ENCODE assay signal across 9 cellular contexts in genomic region chr13:46575843-46576242, GRCh38. TPM values are rescaled to one million over a fixed set of nuclear protein-coding genes. Genes with fewer than 3 reads are reported as not detected.
DNase-seq lines count a peak whose midpoint lies in the region; ATAC-seq, FAIRE-seq and TF ChIP-seq lines count a peak whose summit lies in the region.
"Had no signal": no experiment of that assay in that cellular context is flagged by ENCODE, and none has a peak within 500 bp of the region (broad histone marks: within the 10 kb centered on the region; RNA-seq: fewer than 3 reads in every experiment).

No MANE protein-coding gene starts in this region.

- H4K91ac ChIP-seq in IMR-90 (ENCODE audit: insufficient read depth, low read depth, low read length), result no peak overlapping the region

- H3K9me3 Mint-ChIP-seq in MCF 10A (ENCODE audit: unreplicated experiment), result no peaks in the 10 kb centered on the region
- H3K9me3 Mint-ChIP-seq in type B pancreatic cell, result no peaks in the 10 kb centered on the region
- H3K9me3 Mint-ChIP-seq in activated T-cell treated with anti-CD3 and anti-CD28 coated beads, Interleukin-2, amount 50 U/mL, for 4 hours, result no peaks in the 10 kb centered on the region
- H3K9me3 Mint-ChIP-seq: activated T-helper 2 cell treated with anti-CD3 and anti-CD28 coated beads, Interferon-gamma antibody, Interleukin-2, Interleukin-4, amounts not matched to agents 10 μg/mL and 5 μg/mL and 100 μg/mL, durations not matched to agents 14 hours and 24 hours and 36 hours had no signal

- no peak overlapping the region for H3K18ac ChIP-seq in IMR-90 (ENCODE audit: low read depth, low read length)

- no peak overlapping the region for H2BK20ac ChIP-seq in IMR-90 (ENCODE audit: low read depth, low read length)

- TF ChIP-seq CTCF in IMR-90 (conservative IDR thresholded peaks at IDR 0.05; ENCODE audit: low read depth, low read length), result no peak
- no peak for TF ChIP-seq CTCF in MCF 10A (IDR thresholded peaks at IDR 0.05; ENCODE audit: unreplicated experiment)
- TF ChIP-seq CTCF in keratinocyte (optimal IDR thresholded peaks at IDR 0.05 in 1 of 3, IDR thresholded peaks at IDR 0.05 in 1 of 3, conservative IDR thresholded peaks at IDR 0.05 in 1 of 3; ENCODE audit: extremely low read depth in 1 of 3, insufficient read depth in 2 of 3, low read length in 3 of 3), result no peak
- TF ChIP-seq CTCF in type B pancreatic cell (conservative IDR thresholded peaks at IDR 0.05), result no peak

- H3K79me2 ChIP-seq in keratinocyte (ENCODE audit: control insufficient read depth, insufficient read depth, low read length), result peaks cover 74% of the 10 kb centered on the region

- H3K36me3 ChIP-seq in IMR-90 (ENCODE audit: control insufficient read depth, insufficient read depth, low read length) (no peaks in the 10 kb centered on the region), keratinocyte (ENCODE audit: control insufficient read depth in 2 of 2, extremely low read depth in 1 of 2, insufficient read depth in 2 of 2, low read length in 2 of 2) (peaks cover 0 to 4% of the 10 kb centered on the region in 2 experiments)

- POLR2A ChIA-PET in IMR-90 (lab: Charles Lee; ENCODE audit: unreplicated experiment) (no interaction called here), MCF 10A (lab: Yijun Ruan, JAX) (interaction anchor here (0.6 to 3.1 kb wide), 15 partner anchors 9 to 220 kb away, joined by 3 to 25 read pairs (median 4); partner anchors contain the start of gene LRCH1)

- no peak overlapping the region for H4K8ac ChIP-seq in IMR-90 (ENCODE audit: low read depth in 2 of 2, low read length in 2 of 2)

- H4K5ac ChIP-seq in IMR-90 (ENCODE audit: low read depth, low read length), result no peak overlapping the region

- H3K27me3 Mint-ChIP-seq in MCF 10A (ENCODE audit: insufficient read depth, unreplicated experiment) (no peaks in the 10 kb centered on the region), type B pancreatic cell (no peaks in the 10 kb centered on the region)
- H3K27me3 Mint-ChIP-seq in activated T-cell treated with anti-CD3 and anti-CD28 coated beads, Interleukin-2, amount 50 U/mL, for 4 hours (ENCODE audit: low read depth), result no peaks in the 10 kb centered on the region

- no peak overlapping the region for H2BK15ac ChIP-seq in IMR-90 (ENCODE audit: low read depth, low read length)

- H3K4me1 ChIP-seq in IMR-90 (ENCODE audit: control insufficient read depth, insufficient read depth, low read length), result peaks cover 28% of the 10 kb centered on the region
- H3K4me1 ChIP-seq in keratinocyte (ENCODE audit: control insufficient read depth, extremely low read depth, insufficient read depth, low read length), result peaks cover 22% of the 10 kb centered on the region

- intact Hi-C loops in IMR-90 (cut with micrococcal nuclease) (loop anchor here (2.0 kb wide), 1 partner anchor 15 kb away; no protein-coding TSS in a partner anchor), MCF 10A (cut with micrococcal nuclease) (no loop called here)

- in situ Hi-C loops in IMR-90 (cut with MboI; ENCODE audit: low sequenced_read_pairs), result no loop called here

- 0% methylated on average over 2 of the region's 5 CpGs; no CpG with 5 or more reads in 1 of the 2 experiments for WGBS in IMR-90 (ENCODE audit: extremely low coverage in 2 of 2, insufficient read length in 1 of 2), 2 experiments

- no peak overlapping the region for H2BK5ac ChIP-seq in IMR-90 (ENCODE audit: low read depth, low read length, poor library complexity, severe bottlenecking)

- H4K20me1 ChIP-seq in IMR-90 (ENCODE audit: insufficient read depth, low read length) (peaks cover 50% of the 10 kb centered on the region), keratinocyte (ENCODE audit: control insufficient read depth, extremely low read depth, insufficient read depth, low read length) (peaks cover 8% of the 10 kb centered on the region)

- no peak for TF ChIP-seq RAD21 in IMR-90 (IDR thresholded peaks at IDR 0.05; ENCODE audit: low read length)

- H3K9me3 ChIP-seq in IMR-90 (ENCODE audit: control insufficient read depth, insufficient read depth, low read length), result no peaks in the 10 kb centered on the region
- H3K9me3 ChIP-seq in keratinocyte (ENCODE audit: control insufficient read depth, low read depth, low read length), result no peaks in the 10 kb centered on the region

- no peak overlapping the region; the same call in 1 of the 2 replicates for H3K4ac ChIP-seq in IMR-90 (ENCODE audit: low read depth, low read length)

- no TSS peak for BruUV-seq in IMR-90 (replicated peaks; lab: Mats Ljungman, UMichigan)
- BruUV-seq in MCF 10A (replicated peaks; lab: Mats Ljungman, UMichigan), result no TSS peak

- DNase-seq in IMR-90 (peak; percentile 89), MCF 10A (ENCODE audit: unreplicated experiment) (peak; percentile 72), keratinocyte (ENCODE audit: low read depth, low spot score) (no peak), type B pancreatic cell (ENCODE audit: extremely low spot score, unreplicated experiment) (no peak)
- no peak for DNase-seq in activated T-cell treated with anti-CD3 and anti-CD28 coated beads, Interleukin-2, amount 50 U/mL, for 4 hours
- DNase-seq: NCI-H1694 had no signal

- H3K23ac ChIP-seq in IMR-90 (ENCODE audit: low read depth, low read length), result peak overlapping the region; percentile 37; the same call in 1 of the 2 replicates

- H3K4me3 Mint-ChIP-seq in MCF 10A (ENCODE audit: unreplicated experiment), result peak overlapping the region; percentile 38
- no peak overlapping the region for H3K4me3 Mint-ChIP-seq in type B pancreatic cell
- H3K4me3 Mint-ChIP-seq in activated T-cell treated with anti-CD3 and anti-CD28 coated beads, Interleukin-2, amount 50 U/mL, for 4 hours, result no peak overlapping the region

- H3K36me3 Mint-ChIP-seq in MCF 10A (ENCODE audit: insufficient read depth, unreplicated experiment) (no peaks in the 10 kb centered on the region), type B pancreatic cell (peaks cover 19% of the 10 kb centered on the region)
- H3K36me3 Mint-ChIP-seq in activated T-cell treated with anti-CD3 and anti-CD28 coated beads, Interleukin-2, amount 50 U/mL, for 4 hours (ENCODE audit: insufficient read depth), result peaks cover 4% of the 10 kb centered on the region

- dilution Hi-C loops in IMR-90 (cut with HindIII; ENCODE audit: low sequenced_read_pairs, unreplicated experiment), result no loop called here
- dilution Hi-C loops in keratinocyte (cut with MboI; ENCODE audit: extremely low pct_ligation_motif_present, low sequenced_read_pairs), result no loop called here

- ATAC-seq in IMR-90 (ENCODE audit: low read depth) (peak; percentile 74), HG02759 (IDR thresholded peaks at IDR 0.05; ENCODE audit: unreplicated experiment) (no peak)
- no peak for ATAC-seq in activated T-cell treated with anti-CD3 and anti-CD28 coated beads, Interleukin-2, amount 50 U/mL, for 4 hours
- ATAC-seq in activated CD4-positive, CD25-positive, alpha-beta regulatory T cell treated with anti-CD3 and anti-CD28 coated beads, Interleukin-2, amount 50 U/mL, for 24 hours, result no peak

- H3K4me1 Mint-ChIP-seq in MCF 10A (ENCODE audit: insufficient read depth, unreplicated experiment) (peaks cover 39% of the 10 kb centered on the region), type B pancreatic cell (ENCODE audit: unreplicated experiment) (peaks cover 65% of the 10 kb centered on the region)
- H3K4me1 Mint-ChIP-seq in activated T-cell treated with anti-CD3 and anti-CD28 coated beads, Interleukin-2, amount 50 U/mL, for 4 hours (ENCODE audit: low read depth), result peaks cover 72% of the 10 kb centered on the region

- no peak overlapping the region; the same call in 1 of the 2 replicates for H3K14ac ChIP-seq in IMR-90 (replicated peaks; ENCODE audit: low read depth, low read length)

- CTCF ChIA-PET in IMR-90 (lab: Yijun Ruan, JAX), result interaction anchor here (1.5 kb wide), 1 partner anchor 12 kb away, joined by 4 read pairs; no protein-coding TSS in a partner anchor
- CTCF ChIA-PET in MCF 10A (lab: Yijun Ruan, JAX), result interaction anchor here (0.8 to 2.4 kb wide), 7 partner anchors 13 to 145 kb away, joined by 3 to 8 read pairs (median 4); no protein-coding TSS in a partner anchor

- no peak overlapping the region for H2AK9ac ChIP-seq in IMR-90 (replicated peaks; ENCODE audit: low read depth, low read length, poor library complexity)

- H3K79me1 ChIP-seq in IMR-90 (ENCODE audit: low read depth in 1 of 2, low read length in 2 of 2), result peaks cover 32 to 83% of the 10 kb centered on the region in 2 experiments

- H3K4me3 ChIP-seq in IMR-90 (ENCODE audit: insufficient read depth, low read depth, low read length) (no peak overlapping the region), keratinocyte (ENCODE audit: control insufficient read depth in 2 of 3, extremely low read depth in 1 of 3, insufficient read depth in 2 of 3, low read depth in 1 of 3, low read length in 3 of 3) (no peak overlapping the region)

- no peak for TF ChIP-seq POLR2A in IMR-90 (IDR thresholded peaks at IDR 0.05; ENCODE audit: low read depth, low read length)

- H3K9ac ChIP-seq in IMR-90 (ENCODE audit: low read depth, low read length), result no peak overlapping the region
- H3K9ac ChIP-seq in keratinocyte (ENCODE audit: control insufficient read depth, extremely low read depth, insufficient read depth, low read length), result no peak overlapping the region

- peak; percentile 77 for FAIRE-seq in keratinocyte (lab: Jason Lieb, UNC)

- H2AK5ac ChIP-seq in IMR-90 (ENCODE audit: low read depth, low read length), result no peak overlapping the region

- no peaks in the 10 kb centered on the region for H3K27me3 ChIP-seq in IMR-90 (ENCODE audit: control insufficient read depth, insufficient read depth, low read length)
- no peaks in the 10 kb centered on the region for H3K27me3 ChIP-seq in keratinocyte (ENCODE audit: control insufficient read depth, extremely low read depth, insufficient read depth, low read length)

- peak overlapping the region; percentile 53; the same call in 1 of the 2 replicates for H3K56ac ChIP-seq in IMR-90 (ENCODE audit: extremely low read depth, insufficient read depth, low read length)

- H2BK120ac ChIP-seq in IMR-90 (ENCODE audit: low read depth, low read length), result peak overlapping the region; percentile 17; the same call in 1 of the 2 replicates

- peak overlapping the region; percentile 5; the same call in 1 of the 2 replicates for H3K27ac ChIP-seq in IMR-90 (ENCODE audit: insufficient read depth, low read length)
- no peak overlapping the region for H3K27ac ChIP-seq in keratinocyte (ENCODE audit: control insufficient read depth, insufficient read depth, low read length)

- H2AFZ ChIP-seq in IMR-90 (replicated peaks; ENCODE audit: low read length, poor library complexity), result no peak overlapping the region
- H2AFZ ChIP-seq in keratinocyte (ENCODE audit: control insufficient read depth, low read length), result no peak overlapping the region

- H3K9me1 ChIP-seq in IMR-90 (ENCODE audit: insufficient read depth, low read length) (peaks cover 36% of the 10 kb centered on the region), keratinocyte (ENCODE audit: control insufficient read depth, extremely low read depth, insufficient read depth, low read length) (no peaks in the 10 kb centered on the region)

- H3K4me2 ChIP-seq in IMR-90 (ENCODE audit: low read depth, low read length) (peak overlapping the region; percentile 17), keratinocyte (ENCODE audit: control insufficient read depth, extremely low read depth, insufficient read depth, low read depth, low read length) (no peak overlapping the region)

- H3K27ac Mint-ChIP-seq in MCF 10A (ENCODE audit: low read depth, unreplicated experiment) (peak overlapping the region; percentile 44), type B pancreatic cell (peak overlapping the region; percentile 3)
- H3K27ac Mint-ChIP-seq: activated T-helper 2 cell treated with anti-CD3 and anti-CD28 coated beads, Interferon-gamma antibody, Interleukin-2, Interleukin-4, amounts not matched to agents 10 μg/mL and 5 μg/mL and 100 μg/mL, durations not matched to agents 14 hours and 24 hours and 36 hours had no signal

RNA-seq across cellular contexts. Expression of gene LRCH1, which starts 22.9 kb away (rescaled TPM):
- total RNA-seq in IMR-90 (2012; rRNA removed) (7.8 and 8.8 TPM in 2 replicates), MCF 10A (2022) (15.4 and 16.5 TPM in 2 replicates), type B pancreatic cell (ENCODE audit: low replicate concordance) (17.4 and 23.0 TPM in 2 replicates)
- polyA plus RNA-seq in IMR-90 (2012; rRNA removed) (7.0 and 7.2 TPM in 2 replicates), keratinocyte (9.6 to 16.2 TPM (median 11.1 TPM) in 3 replicates)
- 2.0 and 2.2 TPM in 2 replicates for polyA plus RNA-seq in IMR-90 (2012; cell fraction: cytosol; rRNA removed)
- 2.7 and 13.5 TPM in 2 replicates for polyA plus RNA-seq in IMR-90 (2012; cell fraction: nucleus; rRNA removed; ENCODE audit: low replicate concordance)
- polyA plus RNA-seq in keratinocyte (2011; ENCODE audit: low read depth), result 15.5 TPM
- 8.0 and 11.4 TPM in 2 replicates for polyA plus RNA-seq in keratinocyte (2011; cell fraction: cytosol; rRNA removed)
- polyA plus RNA-seq in keratinocyte (2011; cell fraction: nucleus; rRNA removed), result 13.5 and 16.0 TPM in 2 replicates
- polyA plus RNA-seq in keratinocyte (2012; ENCODE audit: low replicate concordance), result 8.5 and 8.9 TPM in 2 replicates
- 9.3 to 24.7 TPM (median 12.1 TPM) in 3 replicates for polyA minus RNA-seq in keratinocyte
- polyA minus RNA-seq in keratinocyte (2011; cell fraction: cytosol; rRNA and poly(A)+ RNA removed), result 9.8 TPM
- 19.8 and 36.8 TPM in 2 replicates for polyA minus RNA-seq in keratinocyte (2011; cell fraction: nucleus; rRNA and poly(A)+ RNA removed)
- 10 to 100 TPM; 13.5 to 16.4 (median 14.7) TPM for total RNA-seq in activated T-cell treated with anti-CD3 and anti-CD28 coated beads, Interleukin-2, amount 50 U/mL, for 4 hours

Comparison
In these comparisons a context has a peak if more than half of its experiments do, and no peak if none do; other contexts are left out.
1. DNase-seq: peak in IMR-90 (single experiment) and MCF 10A (single experiment); none in keratinocyte (single experiment), type B pancreatic cell (single experiment) and activated T-cell treated with anti-CD3 and anti-CD28 coated beads, Interleukin-2, amount 50 U/mL, for 4 hours (single experiment).